In genomic region chr1:212858055-212858460, GRCh38 we compare ENCODE assay signal across 8 cellular contexts. TPM values are rescaled to one million over a fixed set of nuclear protein-coding genes. Genes with fewer than 3 reads are reported as not detected.
A peak's percentile ranks its signal among the peaks of the same experiment; 100 is the strongest.
DNase-seq lines count a peak whose midpoint lies in the region; ATAC-seq and TF ChIP-seq lines count a peak whose summit lies in the region.

FLVCR1 (plus strand) TSS chr1:212858275; CDS start chr1:212858453, 178 bp downstream.

- H3K9me3 Mint-ChIP-seq in activated T-helper 1 cell treated with anti-CD3 and anti-CD28 coated beads, Interleukin-12 subunit alpha, Interleukin-12 subunit beta, Interleukin-2, Interleukin-4 antibody, amounts not matched to agents 30 ng/mL and 10 ng/mL and 1 ng/mL, durations not matched to agents 14 hours and 24 hours and 36 hours, result no peaks in the 10 kb centered on the region
- H3K9me3 Mint-ChIP-seq in naive B cell, result no peaks in the 10 kb centered on the region
- no peaks in the 10 kb centered on the region for H3K9me3 Mint-ChIP-seq in stimulated activated effector memory CD8-positive, alpha-beta T cell treated with anti-CD3 and anti-CD28 coated beads, Interleukin-12 subunit alpha, Interleukin-12 subunit beta, amount 100 ng/mL, for 72 hours

- peak; percentile 96 for DNase-seq in EL
- DNase-seq in H4 (ENCODE audit: low spot score), result peak; percentile 93
- DNase-seq in LNCaP clone FGC (ENCODE audit: low read depth), result peak; percentile 81
- DNase-seq in RPMI8226, result peak; percentile 99
- peak; percentile 96 for DNase-seq in activated T-helper 1 cell treated with anti-CD3 and anti-CD28 coated beads, Interleukin-12 subunit alpha, Interleukin-12 subunit beta, Interleukin-2, Interleukin-4 antibody, amounts not matched to agents 30 ng/mL and 10 ng/mL and 1 ng/mL, durations not matched to agents 14 hours and 24 hours and 36 hours (ENCODE audit: low spot score)
- peak; percentile 94 for DNase-seq in fibroblast of gingiva (ENCODE audit: low read depth)
- DNase-seq in naive B cell, result peak; percentile 95
- peak; percentile 84 to 97 for DNase-seq in stimulated activated effector memory CD8-positive, alpha-beta T cell treated with anti-CD3 and anti-CD28 coated beads, Interleukin-12 subunit alpha, Interleukin-12 subunit beta, amount 100 ng/mL, for 72 hours (ENCODE audit: low spot score in 2 of 2)

- H3K4me3 Mint-ChIP-seq in activated T-helper 1 cell treated with anti-CD3 and anti-CD28 coated beads, Interleukin-12 subunit alpha, Interleukin-12 subunit beta, Interleukin-2, Interleukin-4 antibody, amounts not matched to agents 30 ng/mL and 10 ng/mL and 1 ng/mL, durations not matched to agents 14 hours and 24 hours and 36 hours, result peak within 1 kb of the TSS; percentile 53
- peak within 1 kb of the TSS in 4 of 8 donors; percentile 91 to 99 (median 96) for H3K4me3 Mint-ChIP-seq in naive B cell
- no peak within 1 kb of the TSS for H3K4me3 Mint-ChIP-seq in stimulated activated effector memory CD8-positive, alpha-beta T cell treated with anti-CD3 and anti-CD28 coated beads, Interleukin-12 subunit alpha, Interleukin-12 subunit beta, amount 100 ng/mL, for 72 hours

- ATAC-seq in naive B cell (ENCODE audit: low read depth in 2 of 2), result peak; percentile 98
- ATAC-seq in stimulated activated effector memory CD8-positive, alpha-beta T cell treated with anti-CD3 and anti-CD28 coated beads, Interleukin-12 subunit alpha, Interleukin-12 subunit beta, amount 100 ng/mL, for 72 hours, result peak; percentile 99

- peak within 1 kb of the TSS; percentile 98 for H3K27ac Mint-ChIP-seq in activated T-helper 1 cell treated with anti-CD3 and anti-CD28 coated beads, Interleukin-12 subunit alpha, Interleukin-12 subunit beta, Interleukin-2, Interleukin-4 antibody, amounts not matched to agents 30 ng/mL and 10 ng/mL and 1 ng/mL, durations not matched to agents 14 hours and 24 hours and 36 hours
- H3K27ac Mint-ChIP-seq in naive B cell, result peak within 1 kb of the TSS; percentile 69 to 97 (median 91)
- peak within 1 kb of the TSS; percentile 97 for H3K27ac Mint-ChIP-seq in stimulated activated effector memory CD8-positive, alpha-beta T cell treated with anti-CD3 and anti-CD28 coated beads, Interleukin-12 subunit alpha, Interleukin-12 subunit beta, amount 100 ng/mL, for 72 hours

- H3K4me3 ChIP-seq in LNCaP clone FGC (ENCODE audit: low read depth, low read length), result peak within 1 kb of the TSS; percentile 83

- intact Hi-C loops in activated T-helper 1 cell treated with anti-CD3 and anti-CD28 coated beads, Interleukin-12 subunit alpha, Interleukin-12 subunit beta, Interleukin-2, Interleukin-4 antibody, amounts not matched to agents 30 ng/mL and 10 ng/mL and 1 ng/mL, durations not matched to agents 14 hours and 24 hours and 36 hours (cut with micrococcal nuclease), result loop anchor here (1.0 to 5.0 kb wide), 9 partner anchors 67 to 1281 kb away; partner anchors contain the start of genes ANGEL2, NSL1, RPS6KC1 and SLC30A1

- peaks cover 15% of the 10 kb centered on the region for H3K4me1 Mint-ChIP-seq in activated T-helper 1 cell treated with anti-CD3 and anti-CD28 coated beads, Interleukin-12 subunit alpha, Interleukin-12 subunit beta, Interleukin-2, Interleukin-4 antibody, amounts not matched to agents 30 ng/mL and 10 ng/mL and 1 ng/mL, durations not matched to agents 14 hours and 24 hours and 36 hours (ENCODE audit: low read depth)
- peaks cover 22 to 39% (median 35%) of the 10 kb centered on the region in 3 donors for H3K4me1 Mint-ChIP-seq in naive B cell
- peaks cover 17% of the 10 kb centered on the region for H3K4me1 Mint-ChIP-seq in stimulated activated effector memory CD8-positive, alpha-beta T cell treated with anti-CD3 and anti-CD28 coated beads, Interleukin-12 subunit alpha, Interleukin-12 subunit beta, amount 100 ng/mL, for 72 hours

- no peak for TF ChIP-seq CTCF in LNCaP clone FGC (IDR thresholded peaks at IDR 0.05; ENCODE audit: control insufficient read depth, extremely low read depth, insufficient read depth)

- H3K36me3 Mint-ChIP-seq in activated T-helper 1 cell treated with anti-CD3 and anti-CD28 coated beads, Interleukin-12 subunit alpha, Interleukin-12 subunit beta, Interleukin-2, Interleukin-4 antibody, amounts not matched to agents 30 ng/mL and 10 ng/mL and 1 ng/mL, durations not matched to agents 14 hours and 24 hours and 36 hours (ENCODE audit: low read depth), result peaks cover 12% of the 10 kb centered on the region
- H3K36me3 Mint-ChIP-seq in naive B cell, result peaks cover 4 to 8% of the 10 kb centered on the region in 2 donors
- H3K36me3 Mint-ChIP-seq in stimulated activated effector memory CD8-positive, alpha-beta T cell treated with anti-CD3 and anti-CD28 coated beads, Interleukin-12 subunit alpha, Interleukin-12 subunit beta, amount 100 ng/mL, for 72 hours, result peaks cover 12% of the 10 kb centered on the region

- H3K27me3 Mint-ChIP-seq in activated T-helper 1 cell treated with anti-CD3 and anti-CD28 coated beads, Interleukin-12 subunit alpha, Interleukin-12 subunit beta, Interleukin-2, Interleukin-4 antibody, amounts not matched to agents 30 ng/mL and 10 ng/mL and 1 ng/mL, durations not matched to agents 14 hours and 24 hours and 36 hours (ENCODE audit: insufficient read depth), result peaks cover 2% of the 10 kb centered on the region
- no peaks in the 10 kb centered on the region for H3K27me3 Mint-ChIP-seq in naive B cell

RNA-seq across cellular contexts. Expression of gene FLVCR1, which starts in this region (rescaled TPM):
- 9.3 and 9.7 TPM in 2 replicates for total RNA-seq in H4 (2014; rRNA removed; shearing (Covaris generic))
- total RNA-seq in activated T-helper 1 cell treated with anti-CD3 and anti-CD28 coated beads, Interleukin-12 subunit alpha, Interleukin-12 subunit beta, Interleukin-2, Interleukin-4 antibody, amounts not matched to agents 30 ng/mL and 10 ng/mL and 1 ng/mL, durations not matched to agents 14 hours and 24 hours and 36 hours, result 18.5 and 18.7 TPM in 2 replicates
- 1 to 10 TPM; 1.0 to 4.6 (median 2.5) TPM for polyA plus RNA-seq in naive B cell (ENCODE audit: low read depth in 6 of 6)

Comparison
In these comparisons a context has a peak if more than half of its experiments do, and no peak if none do; other contexts are left out.
1. Peak in every context shown above with its lines: DNase-seq, ATAC-seq and H3K4me3 ChIP-seq.